Comparison of ENCODE assay signal across 1 cellular context in the genomic region with DNA sequence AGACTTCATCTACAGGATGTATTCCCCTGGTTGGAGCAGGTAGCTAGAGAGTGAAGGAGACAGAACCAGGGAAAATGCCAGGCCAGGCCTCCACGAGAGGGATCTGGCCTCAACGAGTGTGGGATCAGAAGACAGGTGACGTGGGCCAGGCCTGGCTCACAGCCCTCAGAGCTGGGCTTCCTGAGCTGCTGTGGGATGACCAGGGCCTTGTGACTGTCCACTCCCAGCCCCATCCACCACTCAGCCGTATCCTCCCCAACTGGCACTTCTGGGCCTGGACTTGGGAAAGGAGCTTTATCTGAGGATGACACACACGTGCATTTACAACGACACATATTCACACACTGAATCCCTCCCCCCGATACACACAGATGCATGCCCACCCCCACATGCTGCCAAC.
TF ChIP-seq lines count a peak whose summit lies in the region.

No MANE protein-coding gene starts in this region.

TF ChIP-seq in IMR-90, 13 proteins besides CTCF, POLR2A, EP300 and RAD21 (continued from another document):
- no peak for TF ChIP-seq MAZ (IDR thresholded peaks at IDR 0.05; ENCODE audit: borderline replicate concordance, low read depth, low read length)
- TF ChIP-seq RFX5 (IDR thresholded peaks at IDR 0.05; ENCODE audit: low read depth, low read length): no peak
- TF ChIP-seq SMC3 (IDR thresholded peaks at IDR 0.05; ENCODE audit: low read depth, low read length): no peak
- no peak for TF ChIP-seq RCOR1 (IDR thresholded peaks at IDR 0.05; ENCODE audit: insufficient replicate concordance, low read length)
- TF ChIP-seq, protein P1, sequence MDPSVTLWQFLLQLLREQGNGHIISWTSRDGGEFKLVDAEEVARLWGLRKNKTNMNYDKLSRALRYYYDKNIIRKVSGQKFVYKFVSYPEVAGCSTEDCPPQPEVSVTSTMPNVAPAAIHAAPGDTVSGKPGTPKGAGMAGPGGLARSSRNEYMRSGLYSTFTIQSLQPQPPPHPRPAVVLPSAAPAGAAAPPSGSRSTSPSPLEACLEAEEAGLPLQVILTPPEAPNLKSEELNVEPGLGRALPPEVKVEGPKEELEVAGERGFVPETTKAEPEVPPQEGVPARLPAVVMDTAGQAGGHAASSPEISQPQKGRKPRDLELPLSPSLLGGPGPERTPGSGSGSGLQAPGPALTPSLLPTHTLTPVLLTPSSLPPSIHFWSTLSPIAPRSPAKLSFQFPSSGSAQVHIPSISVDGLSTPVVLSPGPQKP (IDR thresholded peaks at IDR 0.05; ENCODE audit: borderline replicate concordance, low read depth, low read length): no peak
- no peak for TF ChIP-seq CEBPB (IDR thresholded peaks at IDR 0.05; ENCODE audit: low read depth, low read length)
- no peak for TF ChIP-seq FOS (IDR thresholded peaks at IDR 0.05; ENCODE audit: low read depth, low read length)
